12 cellular contexts compared by ENCODE assay signal in the genomic region with DNA sequence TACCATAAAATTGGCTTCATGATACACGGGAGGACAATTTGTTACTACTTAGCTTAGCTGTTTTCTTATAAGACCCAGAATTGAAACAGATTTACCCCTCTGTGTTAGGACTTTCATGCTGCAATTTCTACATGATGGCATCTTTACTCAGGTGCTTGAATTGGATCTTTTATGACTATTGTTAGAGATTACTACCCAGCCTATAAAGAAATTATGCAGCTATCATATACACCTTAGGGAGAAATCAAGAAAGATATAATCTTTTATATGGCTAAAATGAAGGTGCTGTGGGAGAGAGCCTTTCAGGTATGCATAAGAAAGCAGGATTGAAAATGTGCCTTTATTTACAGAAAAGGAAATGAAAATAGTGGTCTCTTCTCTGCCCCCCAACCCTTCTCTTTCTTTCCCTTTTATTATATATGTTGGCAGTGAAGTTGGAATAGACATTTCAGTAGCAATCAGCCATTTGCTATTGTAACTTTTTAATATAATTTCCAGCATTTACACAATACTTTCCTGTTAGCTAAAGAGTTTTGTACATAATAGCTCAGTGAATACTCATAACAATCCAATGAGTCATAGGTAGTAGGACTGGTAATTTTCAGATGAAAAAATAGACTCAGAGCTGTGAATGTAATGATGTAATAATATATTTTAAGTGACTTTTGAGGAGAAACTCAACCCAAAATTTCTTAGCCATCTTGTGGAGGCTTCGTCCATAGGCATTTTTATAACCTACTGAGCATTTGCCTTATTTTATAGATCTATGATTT.
DNase-seq lines count a peak whose midpoint lies in the region; ATAC-seq, FAIRE-seq and TF ChIP-seq lines count a peak whose summit lies in the region.
"Had no signal": no experiment of that assay in that cellular context is flagged by ENCODE, and none has a peak within 500 bp of the region (broad histone marks: within the 10 kb centered on the region; RNA-seq: fewer than 3 reads in every experiment).

No MANE protein-coding gene starts in this region.

- RAD21 ChIA-PET in GM12878 (lab: Charles Lee; ENCODE audit: unreplicated experiment): interaction anchor here (2.4 kb wide), 1 partner anchor 20 kb away, joined by 8 read pairs; no protein-coding TSS in a partner anchor

- H3K56ac ChIP-seq in IMR-90 (ENCODE audit: extremely low read depth, insufficient read depth, low read length): no peak overlapping the region

- H3K9me3 ChIP-seq in IMR-90 (ENCODE audit: control insufficient read depth, insufficient read depth, low read length) (no peaks in the 10 kb centered on the region), GM12878 (replicated peaks; ENCODE audit: control insufficient read depth, insufficient read depth, low read length) (no peaks in the 10 kb centered on the region)
- H3K9me3 ChIP-seq: BE2C had no signal

- TF ChIP-seq EP300 in GM12878 (IDR thresholded peaks at IDR 0.05; ENCODE audit: borderline replicate concordance in 1 of 2, control insufficient read depth in 1 of 2, low read depth in 2 of 2, low read length in 2 of 2): no peak

- H3K4me3 ChIP-seq in AG10803 (ENCODE audit: low read length): no peak overlapping the region
- H3K4me3 ChIP-seq in IMR-90 (ENCODE audit: insufficient read depth, low read depth, low read length): no peak overlapping the region
- no peak overlapping the region for H3K4me3 ChIP-seq in GM12878
- H3K4me3 ChIP-seq: K562 had no signal

- H3K23ac ChIP-seq in IMR-90 (ENCODE audit: low read depth, low read length): no peak overlapping the region

- TF ChIP-seq CTCF in AG10803 (conservative IDR thresholded peaks at IDR 0.05; ENCODE audit: low read length) (no peak), IMR-90 (conservative IDR thresholded peaks at IDR 0.05; ENCODE audit: low read depth, low read length) (no peak), GM12878 (IDR thresholded peaks at IDR 0.05 in 2 of 3, conservative IDR thresholded peaks at IDR 0.05 in 1 of 3; ENCODE audit: control insufficient read depth in 2 of 3, extremely low read depth in 1 of 3, insufficient read depth in 1 of 3, low read depth in 3 of 3, low read length in 3 of 3) (no peak)

- H3K4me2 ChIP-seq in IMR-90 (ENCODE audit: low read depth, low read length) (no peak overlapping the region), GM12878 (ENCODE audit: control insufficient read depth, insufficient read depth) (no peak overlapping the region)

- no CpG with 5 or more reads among the region's 2 CpGs for WGBS in IMR-90 (ENCODE audit: extremely low coverage in 2 of 2, insufficient read length in 1 of 2), 2 experiments
- 2% methylated on average over 2 of the region's 2 CpGs for WGBS in GM12878 (ENCODE audit: insufficient coverage, insufficient replicate concordance, low lambda C conversion rate, missing lambda C conversion rate)

- peak; percentile 85 for ATAC-seq in IMR-90 (ENCODE audit: low read depth)
- no peak for ATAC-seq in GM12878
- no peak for ATAC-seq in GM19397 (IDR thresholded peaks at IDR 0.05; ENCODE audit: unreplicated experiment)
- ATAC-seq in HG03159 (IDR thresholded peaks at IDR 0.05; ENCODE audit: unreplicated experiment): no peak
- ATAC-seq in GM18502 (IDR thresholded peaks at IDR 0.05; ENCODE audit: poor library complexity, unreplicated experiment): no peak
- no peak for ATAC-seq in HG03565 (IDR thresholded peaks at IDR 0.05; ENCODE audit: unreplicated experiment)
- ATAC-seq: K562, natural killer cell had no signal

- no peak overlapping the region for H2BK15ac ChIP-seq in IMR-90 (ENCODE audit: low read depth, low read length)

- H3K18ac ChIP-seq in IMR-90 (ENCODE audit: low read depth, low read length): no peak overlapping the region

- H3K4ac ChIP-seq in IMR-90 (ENCODE audit: low read depth, low read length): no peak overlapping the region

- no peaks in the 10 kb centered on the region for H3K36me3 ChIP-seq in IMR-90 (ENCODE audit: control insufficient read depth, insufficient read depth, low read length)
- H3K36me3 ChIP-seq in GM12878 (ENCODE audit: control insufficient read depth in 2 of 2, insufficient read depth in 2 of 2, low read length in 1 of 2): no peaks in the 10 kb centered on the region
- H3K36me3 ChIP-seq: BE2C had no signal

- peak; percentile 10 for DNase-seq in AG10803 (ENCODE audit: low read depth)
- peak; percentile 73 for DNase-seq in IMR-90
- DNase-seq in GM12878 (ENCODE audit: low read depth, low spot score): no peak
- DNase-seq in kidney tubule cell (ENCODE audit: low spot score): peak; percentile 54
- DNase-seq: BE2C, natural killer cell, NCI-H2107 had no signal

- H3K9ac ChIP-seq in IMR-90 (ENCODE audit: low read depth, low read length) (no peak overlapping the region), GM12878 (ENCODE audit: control insufficient read depth, insufficient read depth, low read length) (no peak overlapping the region)

- H4K5ac ChIP-seq in IMR-90 (ENCODE audit: low read depth, low read length): no peak overlapping the region

- H3K79me1 ChIP-seq in IMR-90 (ENCODE audit: low read depth in 1 of 2, low read length in 2 of 2): no peaks in the 10 kb centered on the region

- no peak overlapping the region for H2BK5ac ChIP-seq in IMR-90 (ENCODE audit: low read depth, low read length, poor library complexity, severe bottlenecking)

- no peak for FAIRE-seq in GM12878 (lab: Jason Lieb, UNC)
- FAIRE-seq: K562 had no signal

- H2AK5ac ChIP-seq in IMR-90 (ENCODE audit: low read depth, low read length): no peak overlapping the region

- H4K8ac ChIP-seq in IMR-90 (ENCODE audit: low read depth in 2 of 2, low read length in 2 of 2): no peak overlapping the region

- H4K91ac ChIP-seq in IMR-90 (ENCODE audit: insufficient read depth, low read depth, low read length): no peak overlapping the region

- H2AFZ ChIP-seq in IMR-90 (replicated peaks; ENCODE audit: low read length, poor library complexity) (no peak overlapping the region), GM12878 (ENCODE audit: control insufficient read depth, low read depth, low read length) (no peak overlapping the region)

- TF ChIP-seq POLR2A in IMR-90 (IDR thresholded peaks at IDR 0.05; ENCODE audit: low read depth, low read length) (no peak), GM12878 (IDR thresholded peaks at IDR 0.05; ENCODE audit: low read depth, low read length) (no peak)

- intact Hi-C loops in IMR-90 (cut with micrococcal nuclease): no loop called here
- intact Hi-C loops in GM12878 (cut with micrococcal nuclease; ENCODE audit: unreplicated experiment): no loop called here

- H3K27ac ChIP-seq in IMR-90 (ENCODE audit: insufficient read depth, low read length): no peak overlapping the region
- H3K27ac ChIP-seq in GM12878 (ENCODE audit: control insufficient read depth, insufficient read depth): no peak overlapping the region

- H2AK9ac ChIP-seq in IMR-90 (replicated peaks; ENCODE audit: low read depth, low read length, poor library complexity): no peak overlapping the region

- CTCF ChIA-PET in IMR-90 (lab: Yijun Ruan, JAX): no interaction called here
- CTCF ChIA-PET in GM12878 (lab: Yijun Ruan, JAX): interaction anchor here (1.2 kb wide), 1 partner anchor 19 kb away, joined by 3 read pairs; no protein-coding TSS in a partner anchor

- dilution Hi-C loops in IMR-90 (cut with HindIII; ENCODE audit: low sequenced_read_pairs, unreplicated experiment): no loop called here

- H2BK20ac ChIP-seq in IMR-90 (ENCODE audit: low read depth, low read length): no peak overlapping the region

- BruUV-seq in IMR-90 (replicated peaks; lab: Mats Ljungman, UMichigan): no TSS peak
- BruUV-seq in GM12878 (replicated peaks; lab: Mats Ljungman, UMichigan): no TSS peak

- POLR2A ChIA-PET in IMR-90 (lab: Charles Lee; ENCODE audit: unreplicated experiment) (no interaction called here), GM12878 (lab: Charles Lee) (no interaction called here)

- H3K27me3 ChIP-seq in IMR-90 (ENCODE audit: control insufficient read depth, insufficient read depth, low read length) (no peaks in the 10 kb centered on the region), GM12878 (replicated peaks in 1 of 2; ENCODE audit: control insufficient read depth in 2 of 2, insufficient read depth in 2 of 2, low read length in 1 of 2) (no peaks in the 10 kb centered on the region)
- H3K27me3 ChIP-seq: BE2C had no signal

- SMC1A ChIA-PET in GM12878 (lab: Charles Lee; ENCODE audit: uncharacterized antibody, unreplicated experiment): interaction anchor here (1.5 kb wide), 1 partner anchor 15 kb away, joined by 3 read pairs; no protein-coding TSS in a partner anchor

- in situ Hi-C loops in IMR-90 (cut with MboI; ENCODE audit: low sequenced_read_pairs): no loop called here
- in situ Hi-C loops in GM12878 (cut with MboI): no loop called here

- H3K9me1 ChIP-seq in IMR-90 (ENCODE audit: insufficient read depth, low read length): no peaks in the 10 kb centered on the region

- no peaks in the 10 kb centered on the region for H3K4me1 ChIP-seq in IMR-90 (ENCODE audit: control insufficient read depth, insufficient read depth, low read length)
- H3K4me1 ChIP-seq in GM12878 (ENCODE audit: control insufficient read depth, insufficient read depth, low read length): no peaks in the 10 kb centered on the region
- H3K4me1 ChIP-seq: BE2C had no signal

- TF ChIP-seq RAD21 in IMR-90 (IDR thresholded peaks at IDR 0.05; ENCODE audit: low read length) (no peak), GM12878 (IDR thresholded peaks at IDR 0.05; ENCODE audit: insufficient read depth, low read depth, low read length) (no peak)

- no peak overlapping the region for H3K14ac ChIP-seq in IMR-90 (replicated peaks; ENCODE audit: low read depth, low read length)

- H4K20me1 ChIP-seq in IMR-90 (ENCODE audit: insufficient read depth, low read length) (no peaks in the 10 kb centered on the region), GM12878 (ENCODE audit: control insufficient read depth, insufficient read depth) (no peaks in the 10 kb centered on the region)

- no peaks in the 10 kb centered on the region for H3K79me2 ChIP-seq in GM12878 (ENCODE audit: control insufficient read depth, insufficient read depth, low read length)

- H2BK120ac ChIP-seq in IMR-90 (ENCODE audit: low read depth, low read length): no peak overlapping the region

TF ChIP-seq in IMR-90, 13 proteins besides CTCF, POLR2A, EP300 and RAD21:
- TF ChIP-seq MAFK (IDR thresholded peaks at IDR 0.05; ENCODE audit: low read depth, low read length) (no peak), CEBPB (IDR thresholded peaks at IDR 0.05; ENCODE audit: low read depth, low read length) (peak; percentile 65), FOS (IDR thresholded peaks at IDR 0.05; ENCODE audit: low read depth, low read length) (peak; percentile 88; the same call in 1 of the 2 replicates)

TF ChIP-seq in GM12878, 131 proteins besides CTCF, POLR2A, EP300 and RAD21:
- TF ChIP-seq DPF2 (IDR thresholded peaks at IDR 0.05) (no peak), JUNB (IDR thresholded peaks at IDR 0.05) (0 out of 2 replicates have a peak, but pooled peaks have one; percentile 18), FOS (IDR thresholded peaks at IDR 0.05; ENCODE audit: borderline replicate concordance, extremely low read depth, insufficient read length) (no peak), ZNF274 (IDR thresholded peaks at IDR 0.05; ENCODE audit: insufficient read depth, insufficient read length) (no peak), RAD51 (IDR thresholded peaks at IDR 0.05) (no peak)
TF ChIP-seq in GM12878: peak in this region for 1.
